Comparison of ENCODE assay signal across 13 cellular contexts in genomic region chr7:80661729-80662128, GRCh38. TPM values are rescaled to one million over a fixed set of nuclear protein-coding genes. Genes with fewer than 3 reads are reported as not detected.
A peak's percentile ranks its signal among the peaks of the same experiment; 100 is the strongest.
DNase-seq lines count a peak whose midpoint lies in the region; ATAC-seq and TF ChIP-seq lines count a peak whose summit lies in the region.
"Had no signal": no experiment of that assay in that cellular context is flagged by ENCODE, and none has a peak within 500 bp of the region (broad histone marks: within the 10 kb centered on the region; RNA-seq: fewer than 3 reads in every experiment).

No MANE protein-coding gene starts in this region.

- H3K4me1 ChIP-seq in GM23338 (ENCODE audit: insufficient read depth) (no peaks in the 10 kb centered on the region), Panc1 (ENCODE audit: control insufficient read depth, insufficient read depth, low read length) (no peaks in the 10 kb centered on the region; the same call in 1 of the 2 replicates), foreskin keratinocyte (peaks cover 5% of the 10 kb centered on the region), mesenchymal stem cell (ENCODE audit: control insufficient read depth, insufficient read depth, low read depth, low read length) (no peaks in the 10 kb centered on the region)
- H3K4me1 ChIP-seq: parathyroid adenoma had no signal

- no peak overlapping the region for H2BK12ac ChIP-seq in mesenchymal stem cell (ENCODE audit: low read length in 2 of 2)

- H3K9ac ChIP-seq in mesenchymal stem cell (ENCODE audit: low read length) = no peak overlapping the region
- H3K9ac ChIP-seq: BLaER1 treated with 17β-estradiol and CSF1 and Interleukin-3, amounts not matched to agents 10 nM and 100 nM; parathyroid adenoma had no signal

- CTCF ChIA-PET in AG04450 (lab: Charles Lee) = interaction anchor here (0.7 to 4.7 kb wide), 4 partner anchors 19 to 235 kb away, joined by 3 to 39 read pairs (median 3); no protein-coding TSS in a partner anchor
- CTCF ChIA-PET in Panc1 (lab: Charles Lee) = no interaction called here

- intact Hi-C loops in Panc1 (cut with micrococcal nuclease; ENCODE audit: unreplicated experiment) = no loop called here

- TF ChIP-seq CTCF in AG04450 (IDR thresholded peaks at IDR 0.05; ENCODE audit: low read depth, low read length) = 0 out of 2 replicates have a peak, but pooled peaks have one; percentile 7
- TF ChIP-seq CTCF in GM23338 (conservative IDR thresholded peaks at IDR 0.05; ENCODE audit: low read depth in 2 of 2) = peak; percentile 62 to 65
- peak; percentile 55 for TF ChIP-seq CTCF in Panc1 (IDR thresholded peaks at IDR 0.05)
- TF ChIP-seq CTCF in foreskin keratinocyte (conservative IDR thresholded peaks at IDR 0.05) = peak; percentile 43

- H3K9me3 Mint-ChIP-seq in GM23338 (no peaks in the 10 kb centered on the region), immature natural killer cell (peaks cover 0 to 16% (median under 1%) of the 10 kb centered on the region in 6 donors)
- H3K9me3 Mint-ChIP-seq: stimulated activated naive B cell treated with anti-CD40 and anti-IgM and Interleukin-4, amounts not matched to agents 10 μg/mL and 1 μg/mL and 100 μg/mL, for 72 hours had no signal

- no peaks in the 10 kb centered on the region for H3K27me3 ChIP-seq in AG04450 (ENCODE audit: control insufficient read depth, insufficient read depth, low read length)
- H3K27me3 ChIP-seq in GM23338 (ENCODE audit: insufficient read depth) = no peaks in the 10 kb centered on the region
- H3K27me3 ChIP-seq in Panc1 (ENCODE audit: control insufficient read depth, insufficient read depth, low read length) = peaks cover 5% of the 10 kb centered on the region; the same call in 1 of the 2 replicates
- H3K27me3 ChIP-seq in foreskin keratinocyte = no peaks in the 10 kb centered on the region
- H3K27me3 ChIP-seq in mesenchymal stem cell (ENCODE audit: control insufficient read depth in 1 of 2, insufficient read depth in 1 of 2, low read length in 2 of 2) = no peaks in the 10 kb centered on the region
- H3K27me3 ChIP-seq: BLaER1 treated with 17β-estradiol and CSF1 and Interleukin-3, amounts not matched to agents 10 nM and 100 nM had no signal

- H3K23ac ChIP-seq in mesenchymal stem cell (ENCODE audit: low read length in 2 of 2) = no peak overlapping the region

- no peak overlapping the region for H3K18ac ChIP-seq in mesenchymal stem cell (ENCODE audit: low read depth in 1 of 2, low read length in 2 of 2)

- no peaks in the 10 kb centered on the region for H3K79me2 ChIP-seq in GM23338 (replicated peaks; ENCODE audit: insufficient read depth)
- H3K79me2 ChIP-seq: parathyroid adenoma had no signal

- no TSS peak for BruUV-seq in Panc1 (replicated peaks; lab: Mats Ljungman, UMichigan)

- H2AFZ ChIP-seq in GM23338 (no peak overlapping the region), mesenchymal stem cell (ENCODE audit: low read depth, low read length) (no peak overlapping the region)
- H2AFZ ChIP-seq: parathyroid adenoma had no signal

- no peak overlapping the region for H2AK5ac ChIP-seq in mesenchymal stem cell (ENCODE audit: low read length, severe bottlenecking)

- no peak overlapping the region for H3K4me3 ChIP-seq in AG04450 (ENCODE audit: low read depth, low read length)
- no peak overlapping the region for H3K4me3 ChIP-seq in GM23338
- H3K4me3 ChIP-seq in Panc1 (ENCODE audit: low read depth in 2 of 2, low read length in 2 of 2) = no peak overlapping the region
- H3K4me3 ChIP-seq in mesenchymal stem cell (ENCODE audit: insufficient read depth in 1 of 2, low read depth in 1 of 2, low read length in 2 of 2) = no peak overlapping the region
- H3K4me3 ChIP-seq: BLaER1 treated with 17β-estradiol and CSF1 and Interleukin-3, amounts not matched to agents 10 nM and 100 nM had no signal

- H3K4me2 ChIP-seq in GM23338 (no peak overlapping the region), mesenchymal stem cell (ENCODE audit: low read length, poor library complexity, severe bottlenecking) (no peak overlapping the region)
- H3K4me2 ChIP-seq: BLaER1 treated with 17β-estradiol and CSF1 and Interleukin-3, amounts not matched to agents 10 nM and 100 nM had no signal

- H2BK120ac ChIP-seq in mesenchymal stem cell (ENCODE audit: low read depth, low read length) = no peak overlapping the region

- in situ Hi-C loops in Panc1 (cut with HindIII; ENCODE audit: low pct_unique_long_range_greater_than_20kb, low sequenced_read_pairs) = no loop called here

- peak; percentile 49; the same call in 2 of the 3 replicates for ATAC-seq in GM23338
- no peak for ATAC-seq in Panc1
- no peak for ATAC-seq in foreskin keratinocyte
- no peak for ATAC-seq in HG03457 (IDR thresholded peaks at IDR 0.05; ENCODE audit: unreplicated experiment)
- no peak for ATAC-seq in HG03135 (IDR thresholded peaks at IDR 0.05; ENCODE audit: unreplicated experiment)
- ATAC-seq: stimulated activated naive B cell treated with anti-CD40 and anti-IgM and Interleukin-4, amounts not matched to agents 10 μg/mL and 1 μg/mL and 100 μg/mL, for 72 hours had no signal

- H3K36me3 Mint-ChIP-seq in GM23338 (ENCODE audit: low read depth) (no peaks in the 10 kb centered on the region), immature natural killer cell (peaks cover 0 to 3% (median 0%) of the 10 kb centered on the region in 3 donors)
- H3K36me3 Mint-ChIP-seq: stimulated activated naive B cell treated with anti-CD40 and anti-IgM and Interleukin-4, amounts not matched to agents 10 μg/mL and 1 μg/mL and 100 μg/mL, for 72 hours had no signal

- no peaks in the 10 kb centered on the region for H3K9me2 ChIP-seq in GM23338 (ENCODE audit: insufficient read depth)

- H4K20me1 ChIP-seq in GM23338 (replicated peaks; ENCODE audit: insufficient read depth) = no peaks in the 10 kb centered on the region

- H4K8ac ChIP-seq in mesenchymal stem cell (ENCODE audit: low read length) = no peak overlapping the region

- H3K27ac ChIP-seq in AG04450 (ENCODE audit: low read depth, low read length) = no peak overlapping the region
- no peak overlapping the region for H3K27ac ChIP-seq in GM23338 (ENCODE audit: low read depth)
- H3K27ac ChIP-seq in Panc1 (ENCODE audit: low read length) = no peak overlapping the region
- H3K27ac ChIP-seq in foreskin keratinocyte = no peak overlapping the region
- H3K27ac ChIP-seq in mesenchymal stem cell (ENCODE audit: low read length, poor library complexity, severe bottlenecking) = no peak overlapping the region
- H3K27ac ChIP-seq: BLaER1 treated with 17β-estradiol and CSF1 and Interleukin-3, amounts not matched to agents 10 nM and 100 nM; parathyroid adenoma had no signal

- no peak overlapping the region for H2BK5ac ChIP-seq in mesenchymal stem cell (ENCODE audit: low read depth, low read length, poor library complexity, severe bottlenecking)

- WGBS in mesenchymal stem cell = 88% methylated on average over 7 of the region's 7 CpGs

- POLR2A ChIA-PET in AG04450 (lab: Yijun Ruan, JAX) (no interaction called here), Panc1 (lab: Charles Lee) (no interaction called here)

- no peak overlapping the region for H4K91ac ChIP-seq in mesenchymal stem cell (ENCODE audit: low read length)

- no peak overlapping the region for H2BK15ac ChIP-seq in mesenchymal stem cell (ENCODE audit: low read depth, poor library complexity, severe bottlenecking)

- H3K27me3 Mint-ChIP-seq in GM23338 (ENCODE audit: insufficient read depth, low read depth, poor library complexity) (no peaks in the 10 kb centered on the region), immature natural killer cell (ENCODE audit: low read depth in 3 of 3) (no peaks in the 10 kb centered on the region)

- H3K36me3 ChIP-seq in GM23338 (ENCODE audit: insufficient read depth) = no peaks in the 10 kb centered on the region
- no peaks in the 10 kb centered on the region for H3K36me3 ChIP-seq in Panc1 (ENCODE audit: control insufficient read depth, insufficient read depth, low read length)
- H3K36me3 ChIP-seq in mesenchymal stem cell (ENCODE audit: control insufficient read depth in 1 of 2, insufficient read depth in 2 of 2, low read depth in 1 of 2, low read length in 2 of 2) = peaks cover 0 to 7% of the 10 kb centered on the region in 2 experiments

- no peak overlapping the region for H3K4ac ChIP-seq in mesenchymal stem cell (ENCODE audit: low read depth in 1 of 2, low read length in 2 of 2)

- DNase-seq in AG04450 (ENCODE audit: low read depth, low spot score) = no peak
- peak; percentile 67 for DNase-seq in GM23338 (ENCODE audit: low spot score)
- no peak for DNase-seq in Panc1 (ENCODE audit: low read depth, low spot score)
- DNase-seq in foreskin keratinocyte = no peak
- no peak for DNase-seq in immature natural killer cell
- DNase-seq in mesenchymal stem cell = no peak
- DNase-seq: NCI-H2029; stimulated activated CD4-positive, alpha-beta T cell treated with anti-CD3 and anti-CD28 coated beads, Interleukin-2, amount 100 ng/mL, for 24 hours; stimulated activated naive B cell treated with anti-CD40 and anti-IgM and Interleukin-4, amounts not matched to agents 10 μg/mL and 1 μg/mL and 100 μg/mL, for 72 hours had no signal

- H3K4me1 Mint-ChIP-seq in GM23338 (no peaks in the 10 kb centered on the region), immature natural killer cell (no peaks in the 10 kb centered on the region)
- H3K4me1 Mint-ChIP-seq: stimulated activated naive B cell treated with anti-CD40 and anti-IgM and Interleukin-4, amounts not matched to agents 10 μg/mL and 1 μg/mL and 100 μg/mL, for 72 hours had no signal

- no peaks in the 10 kb centered on the region for H3K79me1 ChIP-seq in mesenchymal stem cell (replicated peaks; ENCODE audit: low read length, poor library complexity, severe bottlenecking)

- H3F3A ChIP-seq in GM23338 (replicated peaks; ENCODE audit: low read depth) = no peaks in the 10 kb centered on the region

- H3K9me3 ChIP-seq in AG04450 (ENCODE audit: control insufficient read depth, insufficient read depth, low read length) (no peaks in the 10 kb centered on the region), Panc1 (ENCODE audit: control insufficient read depth, insufficient read depth, low read depth, low read length) (no peaks in the 10 kb centered on the region), mesenchymal stem cell (ENCODE audit: control insufficient read depth, low read length) (no peaks in the 10 kb centered on the region)
- H3K9me3 ChIP-seq: BLaER1 treated with 17β-estradiol and CSF1 and Interleukin-3, amounts not matched to agents 10 nM and 100 nM had no signal

- H3K27ac Mint-ChIP-seq in GM23338 (no peak overlapping the region), immature natural killer cell (no peak overlapping the region)
- H3K27ac Mint-ChIP-seq: stimulated activated naive B cell treated with anti-CD40 and anti-IgM and Interleukin-4, amounts not matched to agents 10 μg/mL and 1 μg/mL and 100 μg/mL, for 72 hours had no signal

- no peak overlapping the region for H3K14ac ChIP-seq in mesenchymal stem cell (ENCODE audit: low read length in 2 of 2)

- H3K4me3 Mint-ChIP-seq in GM23338 = no peak overlapping the region
- no peak overlapping the region for H3K4me3 Mint-ChIP-seq in immature natural killer cell
- H3K4me3 Mint-ChIP-seq: stimulated activated naive B cell treated with anti-CD40 and anti-IgM and Interleukin-4, amounts not matched to agents 10 μg/mL and 1 μg/mL and 100 μg/mL, for 72 hours had no signal

RNA-seq across cellular contexts. Expression of gene CD36, which starts 23.3 kb away (rescaled TPM):
- polyA plus RNA-seq in AG04450 (2011; rRNA removed) (0.29 and 0.51 TPM in 2 replicates), GM23338 (2016; fragmentation: Nextera tagmentation; extraction: Ambion mirVana) (0.40 and 0.99 TPM in 2 replicates), foreskin keratinocyte (0.02 TPM in 1 of 2 replicates, not detected in the other), immature natural killer cell (10 to 100 TPM in 2 of 3 donors, 1 to 10 TPM in 1; 2.0 to 11.4 (median 10.5) TPM)
- 0.09 and 0.39 TPM in 2 replicates for polyA minus RNA-seq in AG04450 (2011; rRNA and poly(A)+ RNA removed)
- 1.7 and 1.8 TPM in 2 replicates for total RNA-seq in GM23338 (2014; rRNA removed; shearing (Covaris generic))
- total RNA-seq in Panc1 (2021; ENCODE audit: unreplicated experiment) (0.46 TPM), foreskin keratinocyte (0.20 TPM in 1 of 2 replicates, not detected in the other)
- polyA plus RNA-seq in Panc1 (2012; ENCODE audit: insufficient read length) = 0.27 TPM
- polyA plus RNA-seq in mesenchymal stem cell (2013, experiment 1 of 2) = 50.5 TPM
- polyA plus RNA-seq in mesenchymal stem cell (2013, experiment 2 of 2) = 53.0 TPM

Comparison
In these comparisons a context has a peak if more than half of its experiments do, and no peak if none do; other contexts are left out.
1. CTCF ChIP-seq: peak in every context shown above with its lines; median percentile 64 in GM23338; 55 in Panc1; 43 in foreskin keratinocyte; 7 in AG04450.